ENCODE assay signal across 8 cellular contexts in genomic region chr1:66752000-66752592, GRCh38. TPM values are rescaled to one million over a fixed set of nuclear protein-coding genes. Genes with fewer than 3 reads are reported as not detected.
DNase-seq lines count a peak whose midpoint lies in the region; ATAC-seq and TF ChIP-seq lines count a peak whose summit lies in the region.

Gene DYNLT5, plus strand, starts transcription at chr1:66752459. Its CDS starts 2,200 bp downstream, at chr1:66754659.

- TF ChIP-seq CTCF in BJ (IDR thresholded peaks at IDR 0.05; ENCODE audit: insufficient read depth, low read depth, low read length): peak; percentile 40
- peak in 1 of 2 donors; percentile 29 for TF ChIP-seq CTCF in right atrium auricular region (IDR thresholded peaks at IDR 0.05)

- H3K4me3 ChIP-seq in BJ (ENCODE audit: low read depth, low read length) (peak within 1 kb of the TSS; percentile 40), right atrium auricular region (peak within 1 kb of the TSS; percentile 14 to 52)

- POLR2A ChIA-PET in BJ (lab: Charles Lee): no interaction called here

- ATAC-seq in HG02759 (IDR thresholded peaks at IDR 0.05; ENCODE audit: unreplicated experiment) (peak; percentile 65), HG02623 (IDR thresholded peaks at IDR 0.05; ENCODE audit: unreplicated experiment) (no peak)

- H3K36me3 ChIP-seq in BJ (ENCODE audit: control insufficient read depth, insufficient read depth, low read length) (no peaks in the 10 kb centered on the region), right atrium auricular region (no peaks in the 10 kb centered on the region)

- peak within 1 kb of the TSS; percentile 40 to 56 for H3K27ac ChIP-seq in right atrium auricular region

- H3K27me3 ChIP-seq in BJ (ENCODE audit: control insufficient read depth, insufficient read depth, low read length) (no peaks in the 10 kb centered on the region), right atrium auricular region (no peaks in the 10 kb centered on the region)

- DNase-seq in BJ (ENCODE audit: low read depth) (no peak), amygdala (lab: John Stamatoyannopoulos, UW) (peak in 45 of 56 donors; percentile 7 to 76 (median 34)), right atrium auricular region (ENCODE audit: low spot score) (peak; percentile 62), pons (ENCODE audit: low spot score) (peak; percentile 41), NCI-H2107 (lab: John Stamatoyannopoulos, UW) (no peak), RPMI8226 (no peak)

- CTCF ChIA-PET in BJ (lab: Yijun Ruan, JAX): interaction anchor here (0.7 to 1.3 kb wide), 3 partner anchors 26 to 306 kb away, joined by 3 to 4 read pairs (median 4); no protein-coding TSS in a partner anchor

- no peaks in the 10 kb centered on the region for H3K9me3 ChIP-seq in right atrium auricular region

- H3K4me1 ChIP-seq in right atrium auricular region: peaks cover 0 to 15% of the 10 kb centered on the region in 2 donors

RNA-seq across cellular contexts. Expression of gene DYNLT5, which starts in this region (rescaled TPM):
- polyA plus RNA-seq in BJ (2011; rRNA removed): 0.52 and 1.1 TPM in 2 replicates
- polyA minus RNA-seq in BJ (2011; rRNA and poly(A)+ RNA removed): not detected in 2 replicates
- under 1 TPM in 1 of 2 donors, not detected in 1; 0.85 TPM for total RNA-seq in right atrium auricular region

Comparison
In these comparisons a context has a peak if more than half of its experiments do, and no peak if none do; other contexts are left out.
1. Peak in DNase-seq, H3K4me3 ChIP-seq and H3K27ac ChIP-seq in right atrium auricular region; RNA of the gene not detected or under 1 TPM.
2. DNase-seq: peak in amygdala (45 of 56) and pons (single experiment); none in BJ (single experiment), NCI-H2107 (single experiment) and RPMI8226 (single experiment).